In the genomic region with DNA sequence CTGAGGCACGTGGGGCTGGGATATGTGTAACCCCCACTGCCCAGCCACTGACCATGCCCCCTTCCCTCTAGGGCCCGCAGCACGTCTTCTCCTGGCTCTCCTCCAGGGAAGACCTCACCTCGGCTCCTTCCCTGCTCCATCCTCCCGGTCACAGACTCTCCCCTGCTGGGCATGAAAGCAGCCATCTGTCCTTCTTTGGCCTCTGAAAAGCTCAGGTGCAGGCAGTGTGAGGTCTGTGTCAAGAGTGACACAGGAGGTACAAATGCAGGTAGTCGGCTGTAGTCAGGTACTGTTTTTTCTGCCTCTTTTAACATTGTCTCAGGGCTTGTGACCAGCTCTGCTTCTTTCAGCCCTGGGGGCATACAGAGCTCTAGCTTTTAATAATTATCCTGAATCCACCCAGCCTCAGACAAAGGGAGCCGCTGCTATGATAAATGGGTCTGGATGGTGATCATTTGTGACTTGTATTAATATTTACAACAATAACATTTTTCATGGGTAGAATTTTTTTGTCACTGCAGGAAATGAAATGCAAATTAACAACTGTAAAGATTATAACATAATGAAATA, we compare ENCODE assay signal across 29 cellular contexts. TPM values are rescaled to one million over a fixed set of nuclear protein-coding genes. Genes with fewer than 3 reads are reported as not detected.
A peak's percentile ranks its signal among the peaks of the same experiment; 100 is the strongest.
DNase-seq lines count a peak whose midpoint lies in the region; ATAC-seq and TF ChIP-seq lines count a peak whose summit lies in the region.
"Had no signal": no experiment of that assay in that cellular context is flagged by ENCODE, and none has a peak within 500 bp of the region (broad histone marks: within the 10 kb centered on the region; RNA-seq: fewer than 3 reads in every experiment).

No MANE protein-coding gene starts in this region.

- no peak overlapping the region for H3K9ac ChIP-seq in SK-N-SH
- H3K9ac ChIP-seq: BLaER1, GM23248 had no signal

- DNase-seq in SK-N-SH = peak; percentile 56
- DNase-seq in NCI-H345 (lab: John Stamatoyannopoulos, UW) = peak; percentile 54
- DNase-seq in cerebellum (ENCODE audit: low spot score) = peak; percentile 87
- DNase-seq in retina = peak; percentile 40
- DNase-seq in activated CD4-positive, alpha-beta T cell treated with anti-CD3 and anti-CD28 coated beads for 4 hours = no peak
- no peak for DNase-seq in effector memory CD8-positive, alpha-beta T cell
- no peak for DNase-seq in natural killer cell
- DNase-seq: ACHN; activated CD4-positive, alpha-beta T cell treated with anti-CD3 and anti-CD28 coated beads for 1 hour; activated naive CD8-positive, alpha-beta T cell treated with anti-CD3 and anti-CD28 coated beads, Interleukin-2, amount 10 ng/mL, durations not matched to agents 7 days and 5 days; activated T-cell treated with anti-CD3 and anti-CD28 coated beads for 4 hours; dermis blood vessel endothelial cell; DND-41; GM23248; HFFc6; NCI-H1694; NCI-H82; pancreas; right lobe of liver; stimulated activated CD4-positive, alpha-beta T cell treated with anti-CD3 and anti-CD28 coated beads, Interleukin-4, amount 100 ng/mL, for 24 hours; T-helper 17 cell; upper lobe of left lung had no signal

- no peaks in the 10 kb centered on the region for H3K36me3 ChIP-seq in SK-N-SH (replicated peaks in 1 of 2; ENCODE audit: control insufficient read depth in 1 of 2, insufficient read depth in 2 of 2, low read length in 1 of 2)
- H3K36me3 ChIP-seq: ascending aorta, BLaER1, pancreas, right lobe of liver, upper lobe of left lung had no signal

- ATAC-seq in SK-N-SH treated with all-trans-retinoic acid at 6 μM for 48 hours (no peak), natural killer cell (no peak)
- ATAC-seq in effector memory CD8-positive, alpha-beta T cell (replicated peaks) = no peak
- ATAC-seq: K562; natural killer cell treated with Interleukin-12 subunit alpha and Interleukin-12 subunit beta and Interleukin-15 and Interleukin-18, amount 100 ng/mL, for 72 hours; right lobe of liver; stimulated activated effector memory CD8-positive, alpha-beta T cell treated with anti-CD3 and anti-CD28 coated beads, Interleukin-12 subunit alpha, Interleukin-12 subunit beta, amount 100 ng/mL, for 72 hours; T-helper 17 cell had no signal

- no peaks in the 10 kb centered on the region for H3K9me3 ChIP-seq in SK-N-SH
- H3K9me3 ChIP-seq: ascending aorta, BLaER1, pancreas, right lobe of liver, upper lobe of left lung had no signal

- H3K27ac ChIP-seq in SK-N-SH (ENCODE audit: low read depth in 2 of 2, low read length in 1 of 2) = no peak overlapping the region; a peak in 1 of 4 replicates
- H3K27ac ChIP-seq: ascending aorta, BLaER1, GM23248, pancreas, right lobe of liver, SK-N-MC, upper lobe of left lung had no signal

- no peaks in the 10 kb centered on the region for H3K79me2 ChIP-seq in SK-N-SH (ENCODE audit: insufficient read depth)

- H3K27me3 ChIP-seq in SK-N-SH (ENCODE audit: insufficient read depth) = no peaks in the 10 kb centered on the region; the same call in 1 of the 2 replicates
- H3K27me3 ChIP-seq: ascending aorta, BLaER1, pancreas, right lobe of liver, upper lobe of left lung had no signal

- no peak overlapping the region for H3K27ac Mint-ChIP-seq in effector memory CD8-positive, alpha-beta T cell
- H3K27ac Mint-ChIP-seq in natural killer cell = no peak overlapping the region
- H3K27ac Mint-ChIP-seq: activated naive CD8-positive, alpha-beta T cell treated with anti-CD3 and anti-CD28 coated beads, Interleukin-2, amount 10 ng/mL, durations not matched to agents 7 days and 5 days; HFFc6; natural killer cell treated with Interleukin-12 subunit alpha and Interleukin-12 subunit beta and Interleukin-15 and Interleukin-18, amount 100 ng/mL, for 72 hours; stimulated activated effector memory CD8-positive, alpha-beta T cell treated with anti-CD3 and anti-CD28 coated beads, Interleukin-12 subunit alpha, Interleukin-12 subunit beta, amount 100 ng/mL, for 72 hours had no signal

- TF ChIP-seq EP300 in SK-N-SH (IDR thresholded peaks at IDR 0.05; ENCODE audit: borderline replicate concordance in 1 of 2, low read depth in 1 of 2, low read length in 1 of 2) = no peak; a peak in 1 of 4 replicates

- H3K4me3 Mint-ChIP-seq in effector memory CD8-positive, alpha-beta T cell = no peak overlapping the region
- H3K4me3 Mint-ChIP-seq in natural killer cell = no peak overlapping the region
- H3K4me3 Mint-ChIP-seq: activated naive CD8-positive, alpha-beta T cell treated with anti-CD3 and anti-CD28 coated beads, Interleukin-2, amount 10 ng/mL, durations not matched to agents 7 days and 5 days; HFFc6; natural killer cell treated with Interleukin-12 subunit alpha and Interleukin-12 subunit beta and Interleukin-15 and Interleukin-18, amount 100 ng/mL, for 72 hours; stimulated activated effector memory CD8-positive, alpha-beta T cell treated with anti-CD3 and anti-CD28 coated beads, Interleukin-12 subunit alpha, Interleukin-12 subunit beta, amount 100 ng/mL, for 72 hours had no signal

- no peaks in the 10 kb centered on the region for H3K36me3 Mint-ChIP-seq in effector memory CD8-positive, alpha-beta T cell (ENCODE audit: insufficient read depth)
- no peaks in the 10 kb centered on the region for H3K36me3 Mint-ChIP-seq in natural killer cell
- H3K36me3 Mint-ChIP-seq: activated naive CD8-positive, alpha-beta T cell treated with anti-CD3 and anti-CD28 coated beads, Interleukin-2, amount 10 ng/mL, durations not matched to agents 7 days and 5 days; natural killer cell treated with Interleukin-12 subunit alpha and Interleukin-12 subunit beta and Interleukin-15 and Interleukin-18, amount 100 ng/mL, for 72 hours; stimulated activated effector memory CD8-positive, alpha-beta T cell treated with anti-CD3 and anti-CD28 coated beads, Interleukin-12 subunit alpha, Interleukin-12 subunit beta, amount 100 ng/mL, for 72 hours had no signal

- POLR2A ChIA-PET in SK-N-SH (lab: Yijun Ruan, JAX) = interaction anchor here (0.7 kb wide), 1 partner anchor 60 kb away, joined by 3 read pairs; no protein-coding TSS in a partner anchor

- H3K27me3 Mint-ChIP-seq in effector memory CD8-positive, alpha-beta T cell = peaks cover 22 to 57% of the 10 kb centered on the region in 2 donors
- peaks cover 7 to 12% of the 10 kb centered on the region in 2 donors for H3K27me3 Mint-ChIP-seq in natural killer cell (ENCODE audit: low read depth in 2 of 2)

- no peaks in the 10 kb centered on the region for H3K9me2 ChIP-seq in SK-N-SH

- no peak for TF ChIP-seq RAD21 in SK-N-SH (IDR thresholded peaks at IDR 0.05; ENCODE audit: low read length)

- CTCF ChIA-PET in SK-N-SH (lab: Yijun Ruan, JAX) = interaction anchor here (0.7 to 1.3 kb wide), 5 partner anchors 21 to 201 kb away, joined by 3 read pairs; no protein-coding TSS in a partner anchor

- no peak overlapping the region for H3K4me2 ChIP-seq in SK-N-SH
- H3K4me2 ChIP-seq: BLaER1 had no signal

- peaks cover 0 to 53% of the 10 kb centered on the region in 2 experiments; a peak in 2 of 4 replicates for H3K4me1 ChIP-seq in SK-N-SH (ENCODE audit: control insufficient read depth in 1 of 2, insufficient read depth in 2 of 2, low read depth in 1 of 2, low read length in 1 of 2)
- H3K4me1 ChIP-seq: ascending aorta had no signal

- TF ChIP-seq CTCF in SK-N-SH (IDR thresholded peaks at IDR 0.05) = no peak
- TF ChIP-seq CTCF in natural killer cell (IDR thresholded peaks at IDR 0.05) = no peak

- no peaks in the 10 kb centered on the region for H3K4me1 Mint-ChIP-seq in effector memory CD8-positive, alpha-beta T cell (ENCODE audit: low read depth in 2 of 2)
- H3K4me1 Mint-ChIP-seq in natural killer cell = no peaks in the 10 kb centered on the region
- H3K4me1 Mint-ChIP-seq: activated naive CD8-positive, alpha-beta T cell treated with anti-CD3 and anti-CD28 coated beads, Interleukin-2, amount 10 ng/mL, durations not matched to agents 7 days and 5 days had no signal

- no peaks in the 10 kb centered on the region for H4K20me1 ChIP-seq in SK-N-SH (ENCODE audit: insufficient read depth)
- H4K20me1 ChIP-seq: BLaER1 had no signal

- H3F3A ChIP-seq in SK-N-SH (replicated peaks; ENCODE audit: insufficient read depth) = no peaks in the 10 kb centered on the region

- 50% methylated on average over 6 of the region's 7 CpGs for WGBS in SK-N-SH (ENCODE audit: low lambda C conversion rate)

- no peaks in the 10 kb centered on the region for H3K9me3 Mint-ChIP-seq in effector memory CD8-positive, alpha-beta T cell
- no peaks in the 10 kb centered on the region for H3K9me3 Mint-ChIP-seq in natural killer cell
- H3K9me3 Mint-ChIP-seq: activated naive CD8-positive, alpha-beta T cell treated with anti-CD3 and anti-CD28 coated beads, Interleukin-2, amount 10 ng/mL, durations not matched to agents 7 days and 5 days; HFFc6; natural killer cell treated with Interleukin-12 subunit alpha and Interleukin-12 subunit beta and Interleukin-15 and Interleukin-18, amount 100 ng/mL, for 72 hours; stimulated activated effector memory CD8-positive, alpha-beta T cell treated with anti-CD3 and anti-CD28 coated beads, Interleukin-12 subunit alpha, Interleukin-12 subunit beta, amount 100 ng/mL, for 72 hours had no signal

- no peak overlapping the region for H2AFZ ChIP-seq in SK-N-SH (ENCODE audit: low read depth)
- H2AFZ ChIP-seq: GM23248 had no signal

- H3K4me3 ChIP-seq in SK-N-SH (ENCODE audit: low read depth in 2 of 2, low read length in 1 of 2) = no peak overlapping the region
- H3K4me3 ChIP-seq: ascending aorta, BLaER1, GM23248, K562, pancreas, right lobe of liver, SK-N-MC, upper lobe of left lung had no signal

- intact Hi-C loops in natural killer cell (cut with micrococcal nuclease) = no loop called here

TF ChIP-seq in SK-N-SH, 30 proteins besides CTCF, POLR2A, EP300 and RAD21:
- TF ChIP-seq, protein P1, sequence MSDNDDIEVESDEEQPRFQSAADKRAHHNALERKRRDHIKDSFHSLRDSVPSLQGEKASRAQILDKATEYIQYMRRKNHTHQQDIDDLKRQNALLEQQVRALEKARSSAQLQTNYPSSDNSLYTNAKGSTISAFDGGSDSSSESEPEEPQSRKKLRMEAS (IDR thresholded peaks at IDR 0.05; ENCODE audit: low read depth) = no peak
- 0 out of 2 replicates have a peak, but pooled peaks have one; percentile 27 for TF ChIP-seq FOXJ3 (CRISPR knock-in tag; IDR thresholded peaks at IDR 0.05)

RNA-seq across cellular contexts. Expression of a gene that starts 46.4 kb away (rescaled TPM):
- 81.0 and 106 TPM in 2 replicates for polyA plus RNA-seq in SK-N-SH (2012; rRNA removed)
- polyA plus RNA-seq in SK-N-SH (2012; cell fraction: cytosol; rRNA removed) = 99.4 and 101 TPM in 2 replicates
- 17.5 and 54.9 TPM in 2 replicates for polyA plus RNA-seq in SK-N-SH (2012; cell fraction: nucleus; rRNA removed)
- total RNA-seq in cerebellum (35.7 TPM), natural killer cell (10 to 100 TPM; 15.2 to 19.9 (median 18.0) TPM)

Comparison
In these comparisons a context has a peak if more than half of its experiments do, and no peak if none do; other contexts are left out.
1. DNase-seq: peak in SK-N-SH (single experiment), NCI-H345 (single experiment), cerebellum (single experiment) and retina (single experiment); none in activated CD4-positive, alpha-beta T cell treated with anti-CD3 and anti-CD28 coated beads for 4 hours (0 of 2), effector memory CD8-positive, alpha-beta T cell (0 of 3) and natural killer cell (single experiment).